22 cellular contexts compared by ENCODE assay signal in genomic region chr18:12234451-12235190, GRCh38. TPM values are rescaled to one million over a fixed set of nuclear protein-coding genes. Genes with fewer than 3 reads are reported as not detected.
DNase-seq lines count a peak whose midpoint lies in the region; ATAC-seq and TF ChIP-seq lines count a peak whose summit lies in the region.
"Had no signal": no experiment of that assay in that cellular context is flagged by ENCODE, and none has a peak within 500 bp of the region (broad histone marks: within the 10 kb centered on the region; RNA-seq: fewer than 3 reads in every experiment).

No MANE protein-coding gene starts in this region.

- no peak overlapping the region for H4K12ac ChIP-seq in trophoblast cell (ENCODE audit: low read depth, low read length)

- H2BK120ac ChIP-seq in trophoblast cell (ENCODE audit: insufficient read depth, low read length, poor library complexity), result no peak overlapping the region

- H3K27ac ChIP-seq in esophagus muscularis mucosa (replicated peaks in 1 of 4) (no peak overlapping the region), trophoblast cell (ENCODE audit: low read depth, low read length) (no peak overlapping the region)
- H3K27ac ChIP-seq: 22Rv1, BLaER1 had no signal

- H3K4me1 Mint-ChIP-seq in activated naive CD4-positive, alpha-beta T cell treated with anti-CD3 and anti-CD28 coated beads, Interleukin-2, amount 10 ng/mL, durations not matched to agents 7 days and 5 days, result no peaks in the 10 kb centered on the region
- H3K4me1 Mint-ChIP-seq in activated naive CD4-positive, alpha-beta T cell treated with anti-CD3 and anti-CD28 coated beads for 36 hours (ENCODE audit: low read depth), result no peaks in the 10 kb centered on the region

- no peak for TF ChIP-seq EP300 in esophagus muscularis mucosa (IDR thresholded peaks at IDR 0.05)

- H3K27ac Mint-ChIP-seq in activated naive CD4-positive, alpha-beta T cell treated with anti-CD3 and anti-CD28 coated beads, Interleukin-2, amount 10 ng/mL, durations not matched to agents 7 days and 5 days, result peak overlapping the region; percentile 30
- no peak overlapping the region for H3K27ac Mint-ChIP-seq in activated naive CD4-positive, alpha-beta T cell treated with anti-CD3 and anti-CD28 coated beads for 36 hours
- H3K27ac Mint-ChIP-seq: CD14-positive monocyte; CD4-positive, alpha-beta memory T cell had no signal

- H3K4me2 ChIP-seq in trophoblast cell (ENCODE audit: low read length), result no peak overlapping the region
- H3K4me2 ChIP-seq: BLaER1 had no signal

- peaks cover 31% of the 10 kb centered on the region for H3K27me3 Mint-ChIP-seq in activated naive CD4-positive, alpha-beta T cell treated with anti-CD3 and anti-CD28 coated beads, Interleukin-2, amount 10 ng/mL, durations not matched to agents 7 days and 5 days
- H3K27me3 Mint-ChIP-seq in activated naive CD4-positive, alpha-beta T cell treated with anti-CD3 and anti-CD28 coated beads for 36 hours (ENCODE audit: low read depth), result peaks cover 13% of the 10 kb centered on the region

- H4K8ac ChIP-seq in trophoblast cell (ENCODE audit: low read depth, low read length), result no peak overlapping the region

- TF ChIP-seq CTCF in esophagus muscularis mucosa (IDR thresholded peaks at IDR 0.05) (no peak), GM10248 (IDR thresholded peaks at IDR 0.05; ENCODE audit: control extremely low read depth, extremely low read depth, low read depth, missing control alignments) (no peak)

- intact Hi-C loops in activated naive CD4-positive, alpha-beta T cell treated with anti-CD3 and anti-CD28 coated beads for 36 hours (cut with micrococcal nuclease), result loop anchor here (10.0 kb wide), 1 partner anchor 180 kb away; no protein-coding TSS in a partner anchor
- intact Hi-C loops in esophagus muscularis mucosa (cut with DNase I), result loop anchor here (5.0 to 10.0 kb wide), 3 partner anchors 140 to 580 kb away; partner anchors contain the start of gene ANKRD62

- no peak for ATAC-seq in HG03439 (IDR thresholded peaks at IDR 0.05; ENCODE audit: unreplicated experiment)
- ATAC-seq: GM12878, HCT116, HepG2, K562 had no signal

- H3K79me1 ChIP-seq in trophoblast cell (ENCODE audit: low read length), result no peaks in the 10 kb centered on the region

- POLR2A ChIA-PET in GM10248 (lab: Yijun Ruan, JAX), result no interaction called here

- H3K18ac ChIP-seq in trophoblast cell (ENCODE audit: low read length), result no peak overlapping the region

- no peak overlapping the region for H4K91ac ChIP-seq in trophoblast cell (ENCODE audit: low read depth, low read length)

- no peak for DNase-seq in activated naive CD4-positive, alpha-beta T cell treated with anti-CD3 and anti-CD28 coated beads, Interleukin-2, amount 10 ng/mL, durations not matched to agents 7 days and 5 days
- no peak for DNase-seq in activated naive CD4-positive, alpha-beta T cell treated with anti-CD3 and anti-CD28 coated beads for 36 hours
- DNase-seq in HuH-7 (ENCODE audit: low spot score), result peak; percentile 15
- DNase-seq in esophagus muscularis mucosa (ENCODE audit: extremely low spot score), result peak; percentile 89
- no peak for DNase-seq in trophoblast cell
- no peak for DNase-seq in A172 (ENCODE audit: low spot score)
- no peak for DNase-seq in GM10248 (ENCODE audit: extremely low spot score)
- DNase-seq: CD4-positive, alpha-beta memory T cell; DMS153; DMS79; GDM1 had no signal

- no peaks in the 10 kb centered on the region for H3K9me3 ChIP-seq in esophagus muscularis mucosa
- peaks cover 8% of the 10 kb centered on the region for H3K9me3 ChIP-seq in trophoblast cell (ENCODE audit: insufficient read depth, low read depth, low read length)

- TF ChIP-seq POLR2A in esophagus muscularis mucosa (IDR thresholded peaks at IDR 0.05; ENCODE audit: low read depth), result no peak

- no peaks in the 10 kb centered on the region for H3K79me2 ChIP-seq in trophoblast cell (ENCODE audit: control insufficient read depth, insufficient read depth, low read length, poor library complexity)

- H3K27me3 ChIP-seq in esophagus muscularis mucosa (peaks cover 0 to 7% (median 0%) of the 10 kb centered on the region in 4 donors), trophoblast cell (ENCODE audit: insufficient read depth, low read length) (no peaks in the 10 kb centered on the region)
- H3K27me3 ChIP-seq: BLaER1 had no signal

- no peak overlapping the region for H3K4me3 ChIP-seq in esophagus muscularis mucosa
- H3K4me3 ChIP-seq in trophoblast cell (ENCODE audit: low read depth, low read length), result peak overlapping the region; percentile 55
- H3K4me3 ChIP-seq: BLaER1, GM12878, K562 had no signal

- 96% methylated on average over 19 of the region's 19 CpGs for WGBS in esophagus muscularis mucosa
- WGBS in trophoblast cell (ENCODE audit: extremely low coverage, insufficient coverage, insufficient read length), result no CpG with 5 or more reads among the region's 19 CpGs

- no peaks in the 10 kb centered on the region for H3K9me3 Mint-ChIP-seq in activated naive CD4-positive, alpha-beta T cell treated with anti-CD3 and anti-CD28 coated beads, Interleukin-2, amount 10 ng/mL, durations not matched to agents 7 days and 5 days
- no peaks in the 10 kb centered on the region for H3K9me3 Mint-ChIP-seq in activated naive CD4-positive, alpha-beta T cell treated with anti-CD3 and anti-CD28 coated beads for 36 hours

- no peak overlapping the region for H2AFZ ChIP-seq in trophoblast cell (ENCODE audit: insufficient read depth, low read length, poor library complexity)

- no peak overlapping the region for H2BK12ac ChIP-seq in trophoblast cell (ENCODE audit: low read length)

- H3K36me3 ChIP-seq in esophagus muscularis mucosa (no peaks in the 10 kb centered on the region), trophoblast cell (ENCODE audit: control insufficient read depth in 1 of 2, insufficient read depth in 2 of 2, low read length in 2 of 2) (no peaks in the 10 kb centered on the region)
- H3K36me3 ChIP-seq: BLaER1 had no signal

- H3K23ac ChIP-seq in trophoblast cell (ENCODE audit: low read length), result no peak overlapping the region

- H3K4ac ChIP-seq in trophoblast cell (ENCODE audit: low read depth, low read length), result no peak overlapping the region

- no peak overlapping the region for H2BK5ac ChIP-seq in trophoblast cell (ENCODE audit: low read depth, low read length, poor library complexity)

- H3K14ac ChIP-seq in trophoblast cell (ENCODE audit: low read length), result no peak overlapping the region

- H3K4me1 ChIP-seq in esophagus muscularis mucosa, result peaks cover 0 to 9% (median 7%) of the 10 kb centered on the region in 4 donors
- no peaks in the 10 kb centered on the region for H3K4me1 ChIP-seq in trophoblast cell (ENCODE audit: control insufficient read depth in 1 of 2, insufficient read depth in 2 of 2, low read length in 2 of 2)
- H3K4me1 ChIP-seq: BLaER1 had no signal

- H2AK5ac ChIP-seq in trophoblast cell (ENCODE audit: low read length), result no peak overlapping the region

- no peak overlapping the region for H3K9ac ChIP-seq in trophoblast cell (ENCODE audit: low read length)
- H3K9ac ChIP-seq: BLaER1 had no signal

- H3K4me3 Mint-ChIP-seq in activated naive CD4-positive, alpha-beta T cell treated with anti-CD3 and anti-CD28 coated beads, Interleukin-2, amount 10 ng/mL, durations not matched to agents 7 days and 5 days, result no peak overlapping the region
- no peak overlapping the region for H3K4me3 Mint-ChIP-seq in activated naive CD4-positive, alpha-beta T cell treated with anti-CD3 and anti-CD28 coated beads for 36 hours
- H3K4me3 Mint-ChIP-seq: CD14-positive monocyte; CD4-positive, alpha-beta memory T cell had no signal

- no peaks in the 10 kb centered on the region for H3K36me3 Mint-ChIP-seq in activated naive CD4-positive, alpha-beta T cell treated with anti-CD3 and anti-CD28 coated beads, Interleukin-2, amount 10 ng/mL, durations not matched to agents 7 days and 5 days
- no peaks in the 10 kb centered on the region for H3K36me3 Mint-ChIP-seq in activated naive CD4-positive, alpha-beta T cell treated with anti-CD3 and anti-CD28 coated beads for 36 hours (ENCODE audit: low read depth)
- H3K36me3 Mint-ChIP-seq: CD14-positive monocyte; CD4-positive, alpha-beta memory T cell had no signal

- CTCF ChIA-PET in activated naive CD4-positive, alpha-beta T cell treated with anti-CD3 and anti-CD28 coated beads, Interleukin-2, amount 10 ng/mL, durations not matched to agents 7 days and 5 days (lab: Charles Lee), result no interaction called here
- CTCF ChIA-PET in activated naive CD4-positive, alpha-beta T cell treated with anti-CD3 and anti-CD28 coated beads for 36 hours (lab: Charles Lee), result no interaction called here
- CTCF ChIA-PET in GM10248 (lab: Yijun Ruan, JAX), result interaction anchor here (1.0 kb wide), 1 partner anchor 166 kb away, joined by 3 read pairs; no protein-coding TSS in a partner anchor

RNA-seq across cellular contexts. Expression of gene CIDEA, which starts 19.5 kb away (rescaled TPM):
- not detected for total RNA-seq in activated naive CD4-positive, alpha-beta T cell treated with anti-CD3 and anti-CD28 coated beads for 36 hours
- total RNA-seq in esophagus muscularis mucosa, result not detected
- not detected in 2 replicates for polyA plus RNA-seq in trophoblast cell (2013)
- total RNA-seq in A172 (2014; rRNA removed; shearing (Covaris generic)), result not detected in 2 replicates
- total RNA-seq: A673; CD4-positive, alpha-beta memory T cell; Daoy; GM12878; H4; HepG2; K562 had no signal
- polyA plus RNA-seq: CD14-positive monocyte; CD4-positive, alpha-beta memory T cell; GM12878; HepG2; K562 had no signal

Comparison
In these comparisons a context has a peak if more than half of its experiments do, and no peak if none do; other contexts are left out.
1. DNase-seq: peak in HuH-7 (single experiment) and esophagus muscularis mucosa (single experiment); none in activated naive CD4-positive, alpha-beta T cell treated with anti-CD3 and anti-CD28 coated beads, Interleukin-2, amount 10 ng/mL, durations not matched to agents 7 days and 5 days (single experiment), activated naive CD4-positive, alpha-beta T cell treated with anti-CD3 and anti-CD28 coated beads for 36 hours (single experiment), trophoblast cell (0 of 2), A172 (single experiment) and GM10248 (single experiment).